In genomic region chr10:87866575-87866974, GRCh38 we compare ENCODE assay signal across 7 cellular contexts. TPM values are rescaled to one million over a fixed set of nuclear protein-coding genes. Genes with fewer than 3 reads are reported as not detected.
DNase-seq lines count a peak whose midpoint lies in the region; ATAC-seq and TF ChIP-seq lines count a peak whose summit lies in the region.

No MANE protein-coding gene starts in this region.

- TF ChIP-seq CTCF in HEK293 (tag by site-specific recombination; IDR thresholded peaks at IDR 0.05) (no peak), WI38 (IDR thresholded peaks at IDR 0.05; ENCODE audit: low read depth, low read length) (no peak), gastroesophageal sphincter (IDR thresholded peaks at IDR 0.05) (no peak), spleen (IDR thresholded peaks at IDR 0.05 in 8 of 11, conservative IDR thresholded peaks at IDR 0.05 in 3 of 11) (no peak)

- POLR2A ChIA-PET in HEK293 (lab: Yijun Ruan, JAX), result interaction anchor here (1.1 kb wide), 1 partner anchor 248 kb away, joined by 4 read pairs; no protein-coding TSS in a partner anchor

- H3K4me1 ChIP-seq in HEK293 (ENCODE audit: control insufficient read depth, insufficient read depth, low read length), result peaks cover 12% of the 10 kb centered on the region
- peaks cover 4 to 44% (median 7%) of the 10 kb centered on the region in 3 donors for H3K4me1 ChIP-seq in gastroesophageal sphincter
- H3K4me1 ChIP-seq in spleen, result peaks cover 37 to 68% (median 63%) of the 10 kb centered on the region in 6 donors

- TF ChIP-seq POLR2A in gastroesophageal sphincter (IDR thresholded peaks at IDR 0.05), result no peak
- TF ChIP-seq POLR2A in spleen (IDR thresholded peaks at IDR 0.05), result no peak

- H3K27me3 ChIP-seq in gastroesophageal sphincter (no peaks in the 10 kb centered on the region), spleen (replicated peaks in 1 of 7) (no peaks in the 10 kb centered on the region)

- 1 to 2% methylated on average over 3 of the region's 3 CpGs for WGBS in gastroesophageal sphincter (ENCODE audit: low coverage in 1 of 2), 2 donors
- WGBS in spleen, 5 donors, result 1 to 6% (median 2%) methylated on average over 3 of the region's 3 CpGs

- H3K4me3 ChIP-seq in HEK293 (ENCODE audit: low read depth, low read length), result peak overlapping the region; percentile 60
- H3K4me3 ChIP-seq in WI38 (ENCODE audit: low read depth, low read length), result peak overlapping the region; percentile 93
- H3K4me3 ChIP-seq in gastroesophageal sphincter, result peak overlapping the region; percentile 44 to 88
- peak overlapping the region; percentile 83 to 96 (median 91) for H3K4me3 ChIP-seq in spleen

- H3K9me3 ChIP-seq in HEK293 (ENCODE audit: control insufficient read depth, insufficient read depth, low read depth, low read length), result no peaks in the 10 kb centered on the region
- no peaks in the 10 kb centered on the region for H3K9me3 ChIP-seq in gastroesophageal sphincter
- H3K9me3 ChIP-seq in spleen, result no peaks in the 10 kb centered on the region

- CTCF ChIA-PET in HEK293 (lab: Yijun Ruan, JAX), result interaction anchor here (0.6 kb wide), 1 partner anchor 336 kb away, joined by 3 read pairs; no protein-coding TSS in a partner anchor

- no peak for TF ChIP-seq EP300 in gastroesophageal sphincter (IDR thresholded peaks at IDR 0.05)

- no peak for ATAC-seq in gastroesophageal sphincter

- H3K36me3 ChIP-seq in HEK293 (ENCODE audit: control insufficient read depth in 2 of 2, insufficient read depth in 1 of 2, low read length in 2 of 2) (no peaks in the 10 kb centered on the region), gastroesophageal sphincter (no peaks in the 10 kb centered on the region), spleen (peaks cover 0 to 10% (median 0%) of the 10 kb centered on the region in 6 donors)

- intact Hi-C loops in spleen (cut with DNase I; ENCODE audit: low total_unique reads), result loop anchor here (10.0 kb wide), 1 partner anchor 68 kb away; no protein-coding TSS in a partner anchor

- DNase-seq in spleen, result no peak
- no peak for DNase-seq in NCI-H2227 treated with DMSO at 0.1 percent for 48 hours (lab: John Stamatoyannopoulos, UW)
- no peak for DNase-seq in HCEC 1CT
- no peak for DNase-seq in stimulated activated CD4-positive, alpha-beta T cell treated with anti-CD3 and anti-CD28 coated beads, Interleukin-2, amount 100 ng/mL, for 48 hours

- no peak overlapping the region for H3K27ac ChIP-seq in HEK293 (ENCODE audit: extremely low read depth, low read depth, low read length)
- peak overlapping the region in 3 of 4 donors; percentile 44 to 99 (median 98) for H3K27ac ChIP-seq in gastroesophageal sphincter
- H3K27ac ChIP-seq in spleen, result peak overlapping the region; percentile 64 to 100 (median 99)

TF ChIP-seq in HEK293, 187 proteins besides CTCF, POLR2A, EP300 and RAD21:
- TF ChIP-seq ZNF423 (tag by site-specific recombination; IDR thresholded peaks at IDR 0.05) (no peak), PRDM1 (tag by site-specific recombination; IDR thresholded peaks at IDR 0.05) (peak; percentile 92), PRDM6 (tag by site-specific recombination; IDR thresholded peaks at IDR 0.05) (peak; percentile 45; the same call in 1 of the 2 replicates)

RNA-seq across cellular contexts. Expression of gene PTEN, which starts 3.1 kb away (rescaled TPM):
- total RNA-seq in gastroesophageal sphincter (100 to 1,000 TPM in 3 of 4 donors, 10 to 100 TPM in 1; 90.8 to 146 (median 112) TPM), spleen (100 to 1,000 TPM; 144 to 300 (median 212) TPM)
- polyA plus RNA-seq in spleen, result 10 to 100 TPM; 38.1 to 47.0 (median 42.0) TPM

RNA-seq across cellular contexts. Expression of gene KLLN, which starts 3.2 kb away (rescaled TPM):
- total RNA-seq in gastroesophageal sphincter, result under 1 TPM in 3 of 4 donors, not detected in 1; 0.05 to 0.54 (median 0.19) TPM
- 1 to 10 TPM in 5 of 7 donors, under 1 TPM in 2; 0.54 to 2.2 (median 1.4) TPM for total RNA-seq in spleen
- under 1 TPM; 0.52 to 0.93 (median 0.80) TPM for polyA plus RNA-seq in spleen

RNA-seq across cellular contexts. Expression of gene ATAD1, which starts 48.5 kb away (rescaled TPM):
- total RNA-seq in gastroesophageal sphincter (10 to 100 TPM; 36.6 to 52.8 (median 45.8) TPM), spleen (10 to 100 TPM; 27.3 to 49.4 (median 33.0) TPM)
- 10 to 100 TPM in 2 of 3 donors, 1 to 10 TPM in 1; 8.7 to 10.1 (median 10.1) TPM for polyA plus RNA-seq in spleen
